1 cellular context compared by ENCODE assay signal in the genomic region with DNA sequence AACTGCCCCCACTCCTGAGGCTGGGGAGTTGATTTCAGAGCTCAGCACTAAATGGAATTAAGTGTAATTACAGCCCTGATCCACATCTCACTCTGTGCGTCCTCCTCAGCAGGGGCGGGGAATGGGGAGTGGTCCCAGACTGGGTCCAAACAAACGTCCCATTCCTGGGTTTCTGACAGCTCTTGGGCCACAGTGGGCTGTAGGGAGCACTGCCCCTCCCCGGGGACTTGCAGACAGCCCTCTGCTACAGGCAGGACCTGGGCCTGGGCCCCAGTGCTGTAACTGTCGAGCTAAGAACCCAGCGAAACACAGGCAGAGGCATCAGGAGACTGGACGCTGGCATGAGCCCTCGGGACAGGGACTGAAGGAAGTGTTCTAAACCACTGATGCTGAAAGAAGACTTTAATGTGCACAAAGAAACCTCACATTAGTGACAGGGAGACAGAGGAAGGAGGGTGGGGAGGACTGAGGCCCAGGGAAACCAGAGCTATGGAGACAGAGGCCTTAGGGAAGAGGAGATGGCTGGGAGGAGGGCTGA.
TF ChIP-seq lines count a peak whose summit lies in the region.

No MANE protein-coding gene starts in this region.

TF ChIP-seq in SK-N-SH, 30 proteins besides CTCF, POLR2A, EP300 and RAD21:
- TF ChIP-seq, protein P1, sequence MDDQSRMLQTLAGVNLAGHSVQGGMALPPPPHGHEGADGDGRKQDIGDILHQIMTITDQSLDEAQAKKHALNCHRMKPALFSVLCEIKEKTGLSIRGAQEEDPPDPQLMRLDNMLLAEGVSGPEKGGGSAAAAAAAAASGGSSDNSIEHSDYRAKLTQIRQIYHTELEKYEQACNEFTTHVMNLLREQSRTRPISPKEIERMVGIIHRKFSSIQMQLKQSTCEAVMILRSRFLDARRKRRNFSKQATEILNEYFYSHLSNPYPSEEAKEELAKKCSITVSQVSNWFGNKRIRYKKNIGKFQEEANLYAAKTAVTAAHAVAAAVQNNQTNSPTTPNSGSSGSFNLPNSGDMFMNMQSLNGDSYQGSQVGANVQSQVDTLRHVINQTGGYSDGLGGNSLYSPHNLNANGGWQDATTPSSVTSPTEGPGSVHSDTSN (IDR thresholded peaks at IDR 0.05) = no peak
- TF ChIP-seq GATA2 (CRISPR knock-in tag; IDR thresholded peaks at IDR 0.05) (peak; percentile 75), TEAD4 (IDR thresholded peaks at IDR 0.05; ENCODE audit: borderline replicate concordance, insufficient read depth) (no peak)
